In the genomic region with DNA sequence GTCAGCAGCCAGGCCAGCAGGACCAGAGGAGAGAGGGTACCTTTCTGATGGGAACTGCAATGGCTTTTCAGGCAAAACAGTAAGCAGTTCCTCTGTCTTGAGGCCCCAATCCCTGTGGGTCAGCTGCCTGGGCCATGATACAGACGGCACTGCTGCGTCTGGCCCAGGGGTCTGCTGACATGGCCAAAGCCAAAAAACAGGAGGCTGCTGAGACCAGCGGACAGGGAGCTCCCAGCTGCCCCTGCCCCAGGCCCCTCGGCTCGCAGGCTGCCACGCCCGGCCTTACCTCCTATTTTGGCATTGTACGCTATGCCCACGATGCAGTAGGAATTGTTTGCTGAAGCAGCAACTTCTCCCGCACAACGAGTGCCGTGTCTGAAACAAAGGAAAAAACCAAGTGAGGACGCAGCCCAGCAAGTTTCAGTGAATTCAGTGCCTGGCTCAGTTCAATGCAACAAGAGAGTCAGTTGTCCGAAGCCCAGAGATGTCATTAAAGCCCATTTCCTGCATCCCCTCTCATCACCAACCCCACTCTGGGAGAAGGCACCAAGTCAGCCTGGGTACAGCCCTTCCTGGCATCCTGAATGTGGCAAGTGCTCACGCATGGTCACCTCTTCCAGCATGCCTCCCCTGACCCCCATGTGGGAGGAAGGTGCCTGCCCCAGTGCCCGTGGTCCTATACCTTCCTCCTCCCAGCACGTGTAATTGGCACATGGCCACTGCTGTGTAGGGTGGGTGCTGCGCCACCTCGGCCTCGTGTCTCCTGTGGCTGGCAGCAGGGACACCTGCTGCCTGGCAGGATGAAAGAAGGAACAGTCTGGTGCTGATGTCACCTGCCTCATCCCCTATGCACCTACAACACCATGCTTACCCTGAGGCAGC, we compare ENCODE assay signal across 20 cellular contexts.
DNase-seq lines count a peak whose midpoint lies in the region; ATAC-seq and FAIRE-seq lines count a peak whose summit lies in the region.
"Had no signal": no experiment of that assay in that cellular context is flagged by ENCODE, and none has a peak within 500 bp of the region (broad histone marks: within the 10 kb centered on the region; RNA-seq: fewer than 3 reads in every experiment).

No MANE protein-coding gene starts in this region.

- CTCF ChIA-PET in activated CD8-positive, alpha-beta memory T cell treated with anti-CD3 and anti-CD28 coated beads, Interleukin-2, amount 10 ng/mL, durations not matched to agents 7 days and 5 days (lab: Charles Lee): no interaction called here

- intact Hi-C loops in sciatic nerve (cut with DNase I): no loop called here

- H3K27me3 Mint-ChIP-seq in activated CD8-positive, alpha-beta memory T cell treated with anti-CD3 and anti-CD28 coated beads, Interleukin-2, amount 10 ng/mL, durations not matched to agents 7 days and 5 days: peaks cover 2% of the 10 kb centered on the region

- no peaks in the 10 kb centered on the region for H3K9me3 Mint-ChIP-seq in activated CD8-positive, alpha-beta memory T cell treated with anti-CD3 and anti-CD28 coated beads, Interleukin-2, amount 10 ng/mL, durations not matched to agents 7 days and 5 days (ENCODE audit: low read depth)

- no peak overlapping the region for H3K27ac Mint-ChIP-seq in activated CD8-positive, alpha-beta memory T cell treated with anti-CD3 and anti-CD28 coated beads, Interleukin-2, amount 10 ng/mL, durations not matched to agents 7 days and 5 days
- H3K27ac Mint-ChIP-seq: CD8-positive, alpha-beta memory T cell had no signal

- H3K4me1 Mint-ChIP-seq in activated CD8-positive, alpha-beta memory T cell treated with anti-CD3 and anti-CD28 coated beads, Interleukin-2, amount 10 ng/mL, durations not matched to agents 7 days and 5 days: no peaks in the 10 kb centered on the region
- H3K4me1 Mint-ChIP-seq: CD8-positive, alpha-beta memory T cell had no signal

- DNase-seq in activated CD8-positive, alpha-beta memory T cell treated with anti-CD3 and anti-CD28 coated beads, Interleukin-2, amount 10 ng/mL, durations not matched to agents 7 days and 5 days: peak; percentile 15
- DNase-seq in activated CD8-positive, alpha-beta memory T cell treated with anti-CD3 and anti-CD28 coated beads, Interleukin-2, amount 50 U/mL, for 48 hours: no peak
- peak; percentile 44 for DNase-seq in left lobe of liver (ENCODE audit: low spot score)
- no peak for DNase-seq in sciatic nerve (ENCODE audit: low spot score)
- DNase-seq in SW480 (ENCODE audit: low spot score): no peak
- no peak for DNase-seq in HTR-8/SVneo (ENCODE audit: insufficient read length, low spot score)
- DNase-seq in activated T-cell treated with anti-CD3 and anti-CD28 coated beads for 4 hours: no peak
- DNase-seq: ACHN; C1 segment of cervical spinal cord; CD8-positive, alpha-beta memory T cell; KBM-7; NCI-H1436; NCI-H1930; NCI-H446; NCI-H526 treated with DMSO at 0.1 percent for 48 hours; NK-92 treated with Interleukin-12 subunit alpha and Interleukin-12 subunit beta, amount 100 ng/mL, for 24 hours; SHP77 treated with DMSO at 0.1 percent for 48 hours had no signal

- no peaks in the 10 kb centered on the region for H3K36me3 Mint-ChIP-seq in activated CD8-positive, alpha-beta memory T cell treated with anti-CD3 and anti-CD28 coated beads, Interleukin-2, amount 10 ng/mL, durations not matched to agents 7 days and 5 days
- H3K36me3 Mint-ChIP-seq: CD8-positive, alpha-beta memory T cell had no signal

- no peak for FAIRE-seq in HTR-8/SVneo (lab: Jason Lieb, UNC)
- FAIRE-seq: G401.6, H54, HepG2 had no signal

- ATAC-seq in activated CD8-positive, alpha-beta memory T cell treated with anti-CD3 and anti-CD28 coated beads, Interleukin-2, amount 10 ng/mL, durations not matched to agents 7 days and 5 days: no peak
- ATAC-seq in left lobe of liver (no peak), sciatic nerve (peak; percentile 32)

- H3K4me3 Mint-ChIP-seq in activated CD8-positive, alpha-beta memory T cell treated with anti-CD3 and anti-CD28 coated beads, Interleukin-2, amount 10 ng/mL, durations not matched to agents 7 days and 5 days: no peak overlapping the region
- H3K4me3 Mint-ChIP-seq: CD8-positive, alpha-beta memory T cell had no signal

Comparison
In these comparisons a context has a peak if more than half of its experiments do, and no peak if none do; other contexts are left out.
1. DNase-seq: peak in activated CD8-positive, alpha-beta memory T cell treated with anti-CD3 and anti-CD28 coated beads, Interleukin-2, amount 10 ng/mL, durations not matched to agents 7 days and 5 days (single experiment) and left lobe of liver (single experiment); none in activated CD8-positive, alpha-beta memory T cell treated with anti-CD3 and anti-CD28 coated beads, Interleukin-2, amount 50 U/mL, for 48 hours (single experiment), sciatic nerve (single experiment), SW480 (single experiment), HTR-8/SVneo (single experiment) and activated T-cell treated with anti-CD3 and anti-CD28 coated beads for 4 hours (single experiment).